Comparison of ENCODE assay signal across 8 cellular contexts in the genomic region with DNA sequence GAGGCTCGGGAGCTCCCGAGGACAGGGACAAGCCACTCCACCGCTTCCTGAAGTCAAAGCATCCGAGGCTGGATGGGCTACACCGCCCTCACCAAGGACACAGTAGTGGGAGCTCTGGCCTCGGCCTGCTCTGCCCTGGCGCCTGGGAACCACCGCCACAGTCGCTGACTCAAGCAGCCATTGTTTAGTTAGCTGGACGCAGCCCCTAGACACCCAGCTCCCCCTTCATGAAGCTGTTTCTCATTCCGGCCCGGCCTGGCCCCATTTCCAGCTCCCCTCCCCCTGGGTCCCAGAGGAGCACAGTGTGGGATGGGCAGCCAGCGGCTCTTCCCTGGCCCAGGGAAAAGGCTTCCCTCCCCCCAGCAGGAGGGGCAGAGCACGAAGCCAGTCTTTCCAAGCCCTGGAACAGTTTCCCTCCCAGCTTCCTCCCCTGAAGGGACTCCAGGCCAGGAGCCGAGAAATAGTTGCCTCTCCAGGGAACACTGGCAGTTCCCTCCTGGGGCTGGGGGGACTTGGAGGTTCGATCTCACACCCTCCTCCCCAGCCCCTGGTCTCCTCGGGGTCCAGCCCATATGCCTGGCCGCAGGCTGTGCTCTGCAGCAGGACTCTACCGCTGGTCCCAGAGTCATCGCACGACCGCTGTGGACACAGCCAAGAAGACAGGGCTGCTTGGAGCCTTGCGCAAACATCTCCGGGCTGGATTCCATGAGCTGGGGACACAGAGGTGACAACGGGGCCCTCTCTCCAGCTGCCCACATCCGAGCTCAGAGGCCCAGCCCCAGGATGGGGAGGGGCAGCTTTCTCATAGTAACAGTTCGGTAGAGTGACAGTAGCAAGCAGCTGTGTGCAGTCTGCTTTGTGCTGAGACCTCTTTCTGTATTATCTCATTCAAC. TPM values are rescaled to one million over a fixed set of nuclear protein-coding genes. Genes with fewer than 3 reads are reported as not detected.
A peak's percentile ranks its signal among the peaks of the same experiment; 100 is the strongest.
DNase-seq lines count a peak whose midpoint lies in the region; ATAC-seq and TF ChIP-seq lines count a peak whose summit lies in the region.

No MANE protein-coding gene starts in this region.

- H3K4me3 ChIP-seq in adrenal gland (peak overlapping the region in 1 of 4 donors; percentile 3), rectal smooth muscle tissue (ENCODE audit: low read length) (peak overlapping the region; percentile 37)

- H3K9me3 ChIP-seq in adrenal gland (replicated peaks in 1 of 3): no peaks in the 10 kb centered on the region

- no peak for TF ChIP-seq CTCF in adrenal gland (IDR thresholded peaks at IDR 0.05)

- 28 to 56% (median 35%) methylated on average over 11 to 27 of the region's 27 CpGs for WGBS in adrenal gland, 4 donors

- peaks cover 50 to 93% of the 10 kb centered on the region in 2 donors for H3K4me1 ChIP-seq in adrenal gland (replicated peaks in 1 of 2)
- peaks cover 16% of the 10 kb centered on the region for H3K4me1 ChIP-seq in rectal smooth muscle tissue (ENCODE audit: control insufficient read depth, insufficient read depth, low read length)

- H3K27me3 ChIP-seq in adrenal gland: no peaks in the 10 kb centered on the region
- H3K27me3 ChIP-seq in rectal smooth muscle tissue (ENCODE audit: control insufficient read depth, insufficient read depth, low read length): no peaks in the 10 kb centered on the region

- intact Hi-C loops in adrenal gland (cut with DNase I): no loop called here
- intact Hi-C loops in left ventricle myocardium superior (cut with micrococcal nuclease): no loop called here

- peak; percentile 82 for ATAC-seq in left ventricle myocardium superior
- no peak for ATAC-seq in HG02938 (IDR thresholded peaks at IDR 0.05; ENCODE audit: unreplicated experiment)
- no peak for ATAC-seq in HG03039 (IDR thresholded peaks at IDR 0.05; ENCODE audit: unreplicated experiment)
- no peak for ATAC-seq in HG02610 (IDR thresholded peaks at IDR 0.05; ENCODE audit: unreplicated experiment)

- no peak overlapping the region for H3K9ac ChIP-seq in rectal smooth muscle tissue (ENCODE audit: low read length)

- peak overlapping the region; percentile 35 to 92 (median 66) for H3K27ac ChIP-seq in adrenal gland
- peak overlapping the region; percentile 64 for H3K27ac ChIP-seq in rectal smooth muscle tissue (ENCODE audit: low read depth, low read length)

- TF ChIP-seq POLR2A in adrenal gland (IDR thresholded peaks at IDR 0.05): peak in 1 of 2 donors; percentile 28

- peak; percentile 39 for DNase-seq in NCI-H2029 (lab: John Stamatoyannopoulos, UW)
- no peak for DNase-seq in NCI-H2029 treated with DMSO at 0.1 percent for 48 hours (lab: John Stamatoyannopoulos, UW)
- DNase-seq in adrenal gland: peak; percentile 62 to 90 (median 81)
- DNase-seq in left ventricle myocardium superior: peak; percentile 91

- H3K36me3 ChIP-seq in adrenal gland (replicated peaks in 1 of 2) (no peaks in the 10 kb centered on the region), rectal smooth muscle tissue (ENCODE audit: control insufficient read depth, insufficient read depth, low read length) (no peaks in the 10 kb centered on the region)

RNA-seq across cellular contexts. Expression of gene PLXND1, which starts 10.0 kb away (rescaled TPM):
- total RNA-seq in adrenal gland (100 to 1,000 TPM; 101 to 191 (median 149) TPM), left ventricle myocardium superior (56.6 TPM)
- 100 to 1,000 TPM in 2 of 3 donors, 10 to 100 TPM in 1; 41.2 to 370 (median 130) TPM for polyA plus RNA-seq in adrenal gland

RNA-seq across cellular contexts. Expression of gene H1-8, which starts 53.5 kb away (rescaled TPM):
- total RNA-seq in adrenal gland: not detected
- not detected for polyA plus RNA-seq in adrenal gland
- total RNA-seq in left ventricle myocardium superior: not detected
